In genomic region chr5:127685662-127686061, GRCh38 we compare ENCODE assay signal across 1 cellular context.
TF ChIP-seq lines count a peak whose summit lies in the region.

No MANE protein-coding gene starts in this region.

TF ChIP-seq in HepG2, 621 proteins besides CTCF, POLR2A, EP300 and RAD21:
- no peak for TF ChIP-seq SMAD3 (CRISPR knock-in tag; IDR thresholded peaks at IDR 0.05)
- TF ChIP-seq NPAS2 (CRISPR knock-in tag; IDR thresholded peaks at IDR 0.05; ENCODE audit: borderline replicate concordance): no peak
- TF ChIP-seq IKZF5 (CRISPR knock-in tag; IDR thresholded peaks at IDR 0.05): no peak
- no peak for TF ChIP-seq ETV6 (CRISPR knock-in tag; conservative IDR thresholded peaks at IDR 0.05)
- TF ChIP-seq ZNF878 (CRISPR knock-in tag; IDR thresholded peaks at IDR 0.05): no peak
- no peak for TF ChIP-seq FOXC1 (CRISPR knock-in tag; IDR thresholded peaks at IDR 0.05; ENCODE audit: borderline replicate concordance)
- 0 out of 2 replicates have a peak, but pooled peaks have one; percentile 32 for TF ChIP-seq CEBPB (IDR thresholded peaks at IDR 0.05; ENCODE audit: borderline replicate concordance, low read depth, low read length)
- TF ChIP-seq PHF21A (CRISPR knock-in tag; IDR thresholded peaks at IDR 0.05): no peak
